10 cellular contexts compared by ENCODE assay signal in the genomic region with DNA sequence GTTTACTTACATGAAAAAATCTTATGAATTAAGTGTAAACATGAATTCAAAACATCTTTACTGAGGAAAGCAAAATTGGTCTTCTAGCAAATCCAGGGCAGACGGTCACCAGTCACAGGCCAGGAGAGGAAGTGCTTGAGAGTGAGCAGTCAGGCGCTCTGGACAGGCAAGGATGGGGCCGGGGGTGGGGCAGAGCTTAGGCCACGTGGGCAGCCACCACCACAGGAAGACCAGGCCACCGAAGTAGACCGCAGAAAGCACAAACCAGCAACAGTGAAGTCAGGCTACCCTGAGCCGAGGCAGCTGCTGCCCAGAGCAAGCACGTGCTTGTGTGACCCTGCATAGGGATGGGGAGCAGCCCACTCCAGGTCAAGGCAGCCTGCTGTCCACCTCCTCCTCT. TPM values are rescaled to one million over a fixed set of nuclear protein-coding genes. Genes with fewer than 3 reads are reported as not detected.
DNase-seq lines count a peak whose midpoint lies in the region; ATAC-seq, FAIRE-seq and TF ChIP-seq lines count a peak whose summit lies in the region.
"Had no signal": no experiment of that assay in that cellular context is flagged by ENCODE, and none has a peak within 500 bp of the region (broad histone marks: within the 10 kb centered on the region; RNA-seq: fewer than 3 reads in every experiment).

No MANE protein-coding gene starts in this region.

- BruUV-seq in GM12878 (replicated peaks; lab: Mats Ljungman, UMichigan): no TSS peak

- H3K9ac ChIP-seq in GM12878 (ENCODE audit: control insufficient read depth, insufficient read depth, low read length): no peak overlapping the region

- H3K4me2 ChIP-seq in GM12878 (ENCODE audit: control insufficient read depth, insufficient read depth): no peak overlapping the region

- DNase-seq in AML-193 (lab: John Stamatoyannopoulos, UW) (peak; percentile 58 to 71), HTR-8/SVneo (ENCODE audit: insufficient read length, low spot score) (no peak), GM12878 (ENCODE audit: low read depth, low spot score) (peak; percentile 25), right lobe of liver (no peak), NCI-H1105 treated with DMSO at 0.1 percent for 48 hours (lab: John Stamatoyannopoulos, UW) (no peak), middle frontal gyrus (ENCODE audit: extremely low spot score, low spot score) (no peak)
- no peak for DNase-seq in effector CD4-positive, alpha-beta T cell
- no peak for DNase-seq in activated CD4-positive, CD25-positive, alpha-beta regulatory T cell (lab: John Stamatoyannopoulos, UW)
- DNase-seq: activated gamma-delta T cell treated with Interleukin-2 at 50 U/mL for 16 hours, NCI-H1092 had no signal

- SMC1A ChIA-PET in GM12878 (lab: Charles Lee; ENCODE audit: uncharacterized antibody, unreplicated experiment): no interaction called here

- no peaks in the 10 kb centered on the region for H3K79me2 ChIP-seq in GM12878 (ENCODE audit: control insufficient read depth, insufficient read depth, low read length)

- H4K20me1 ChIP-seq in GM12878 (ENCODE audit: control insufficient read depth, insufficient read depth): no peaks in the 10 kb centered on the region

- intact Hi-C loops in GM12878 (cut with micrococcal nuclease; ENCODE audit: unreplicated experiment): no loop called here
- intact Hi-C loops in right lobe of liver (cut with DNase I): no loop called here

- RAD21 ChIA-PET in GM12878 (lab: Charles Lee; ENCODE audit: unreplicated experiment): no interaction called here

- no peaks in the 10 kb centered on the region; a peak in 1 of 4 replicates for H3K27me3 ChIP-seq in GM12878 (replicated peaks in 1 of 2; ENCODE audit: control insufficient read depth in 2 of 2, insufficient read depth in 2 of 2, low read length in 1 of 2)
- H3K27me3 ChIP-seq in right lobe of liver: no peaks in the 10 kb centered on the region

- TF ChIP-seq RAD21 in GM12878 (IDR thresholded peaks at IDR 0.05; ENCODE audit: insufficient read depth, low read depth, low read length): no peak

- FAIRE-seq in HTR-8/SVneo (lab: Jason Lieb, UNC): peak; percentile 31
- peak; percentile 62 for FAIRE-seq in GM12878 (lab: Jason Lieb, UNC)

- no peak for TF ChIP-seq CTCF in GM12878 (IDR thresholded peaks at IDR 0.05 in 2 of 3, conservative IDR thresholded peaks at IDR 0.05 in 1 of 3; ENCODE audit: control insufficient read depth in 2 of 3, extremely low read depth in 1 of 3, insufficient read depth in 1 of 3, low read depth in 3 of 3, low read length in 3 of 3)
- TF ChIP-seq CTCF in right lobe of liver (IDR thresholded peaks at IDR 0.05): no peak

- POLR2A ChIA-PET in GM12878 (lab: Charles Lee): no interaction called here

- H3K27ac ChIP-seq in GM12878 (ENCODE audit: control insufficient read depth, insufficient read depth) (no peak overlapping the region), right lobe of liver (no peak overlapping the region)

- TF ChIP-seq POLR2A in GM12878 (IDR thresholded peaks at IDR 0.05; ENCODE audit: low read depth, low read length) (no peak), right lobe of liver (IDR thresholded peaks at IDR 0.05) (no peak)

- H3K4me3 ChIP-seq in GM12878: no peak overlapping the region
- no peak overlapping the region for H3K4me3 ChIP-seq in right lobe of liver

- ATAC-seq in GM12878 (peak; percentile 92), right lobe of liver (peak; percentile 37 to 47 (median 42))

- in situ Hi-C loops in GM12878 (cut with MboI): no loop called here

- TF ChIP-seq EP300 in GM12878 (IDR thresholded peaks at IDR 0.05; ENCODE audit: borderline replicate concordance in 1 of 2, control insufficient read depth in 1 of 2, low read depth in 2 of 2, low read length in 2 of 2): no peak

- H3K36me3 ChIP-seq in GM12878 (ENCODE audit: control insufficient read depth in 2 of 2, insufficient read depth in 2 of 2, low read length in 1 of 2) (no peaks in the 10 kb centered on the region), right lobe of liver (no peaks in the 10 kb centered on the region)

- peaks cover 5% of the 10 kb centered on the region for H3K4me1 ChIP-seq in GM12878 (ENCODE audit: control insufficient read depth, insufficient read depth, low read length)
- H3K4me1 ChIP-seq in right lobe of liver: peaks cover 0 to 27% (median 4%) of the 10 kb centered on the region in 4 donors

- WGBS in GM12878 (ENCODE audit: insufficient coverage, insufficient replicate concordance, low lambda C conversion rate, missing lambda C conversion rate): 4% methylated on average over 8 of the region's 8 CpGs
- 38% methylated on average over 4 of the region's 8 CpGs for WGBS in right lobe of liver (ENCODE audit: insufficient coverage, low coverage, low lambda C conversion rate, missing lambda C conversion rate)

- no peaks in the 10 kb centered on the region for H3K9me3 ChIP-seq in GM12878 (replicated peaks; ENCODE audit: control insufficient read depth, insufficient read depth, low read length)
- H3K9me3 ChIP-seq in right lobe of liver: no peaks in the 10 kb centered on the region

- H2AFZ ChIP-seq in GM12878 (ENCODE audit: control insufficient read depth, low read depth, low read length): no peak overlapping the region

- CTCF ChIA-PET in GM12878 (lab: Yijun Ruan, JAX): no interaction called here

TF ChIP-seq in GM12878, 131 proteins besides CTCF, POLR2A, EP300 and RAD21 (continues in another document):
- TF ChIP-seq TCF12 (IDR thresholded peaks at IDR 0.05; ENCODE audit: low read depth, low read length): peak; percentile 48; the same call in 1 of the 2 replicates
- TF ChIP-seq MLLT1 (IDR thresholded peaks at IDR 0.05): peak; percentile 91
- TF ChIP-seq RAD51 (IDR thresholded peaks at IDR 0.05): peak; percentile 77
- TF ChIP-seq RUNX3 (IDR thresholded peaks at IDR 0.05; ENCODE audit: low read length): peak; percentile 57
- no peak for TF ChIP-seq SRF (IDR thresholded peaks at IDR 0.05; ENCODE audit: low read depth in 2 of 2, low read length in 2 of 2)
- TF ChIP-seq, protein P1, sequence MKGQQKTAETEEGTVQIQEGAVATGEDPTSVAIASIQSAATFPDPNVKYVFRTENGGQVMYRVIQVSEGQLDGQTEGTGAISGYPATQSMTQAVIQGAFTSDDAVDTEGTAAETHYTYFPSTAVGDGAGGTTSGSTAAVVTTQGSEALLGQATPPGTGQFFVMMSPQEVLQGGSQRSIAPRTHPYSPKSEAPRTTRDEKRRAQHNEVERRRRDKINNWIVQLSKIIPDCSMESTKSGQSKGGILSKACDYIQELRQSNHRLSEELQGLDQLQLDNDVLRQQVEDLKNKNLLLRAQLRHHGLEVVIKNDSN (IDR thresholded peaks at IDR 0.05; ENCODE audit: borderline replicate concordance, extremely low read length, insufficient read depth, low read depth, low read length): peak; percentile 79
- TF ChIP-seq SPI1 (IDR thresholded peaks at IDR 0.05; ENCODE audit: borderline replicate concordance, insufficient read depth, low read depth, low read length): peak; percentile 82
- TF ChIP-seq CBX3 (IDR thresholded peaks at IDR 0.05; ENCODE audit: borderline replicate concordance, low read depth): no peak
- TF ChIP-seq USF2 (IDR thresholded peaks at IDR 0.05; ENCODE audit: borderline replicate concordance, low read depth, low read length): peak; percentile 68
- TF ChIP-seq, protein P2, sequence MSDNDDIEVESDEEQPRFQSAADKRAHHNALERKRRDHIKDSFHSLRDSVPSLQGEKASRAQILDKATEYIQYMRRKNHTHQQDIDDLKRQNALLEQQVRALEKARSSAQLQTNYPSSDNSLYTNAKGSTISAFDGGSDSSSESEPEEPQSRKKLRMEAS (IDR thresholded peaks at IDR 0.05; ENCODE audit: low read depth, low read length): 0 out of 2 replicates have a peak, but pooled peaks have one; percentile 41

RNA-seq across cellular contexts. Expression of gene SLC6A12, which starts 33.5 kb away (rescaled TPM):
- 0.44 and 1.6 TPM in 2 replicates for total RNA-seq in GM12878 (2013; cell fraction: nucleolus; rRNA removed)
- total RNA-seq in GM12878 (2014; rRNA removed) (0.06 TPM in 1 of 2 replicates, not detected in the other), GM12878 (2014; rRNA removed; fragmentation: Illumina TruSeq; extraction: Trizol) (not detected in 2 replicates), GM12878 (2021) (not detected in 2 replicates), right lobe of liver (100 to 1,000 TPM in 1 of 6 experiments, 10 to 100 TPM in 4, 1 to 10 TPM in 1; 8.2 to 114 (median 26.5) TPM)
- 0.10 TPM for polyA plus RNA-seq in GM12878 (2011; ENCODE audit: low read depth)
- polyA plus RNA-seq in GM12878 (2011; rRNA removed) (0.11 TPM in 1 of 2 replicates, not detected in the other), GM12878 (2014; fragmentation: Illumina TruSeq; extraction: Trizol) (0.07 TPM in 1 of 2 replicates, not detected in the other), GM12878 (2014; fragmentation: Nextera tagmentation; extraction: Ambion mirVana) (not detected), GM12878 (2014; rRNA removed) (not detected in 2 replicates), GM12878 (2016; fragmentation: Nextera tagmentation; extraction: Ambion mirVana) (not detected)
- polyA plus RNA-seq in GM12878 (2011; cell fraction: cytosol; rRNA removed): 0.24 and 0.27 TPM in 2 replicates
- 0.29 and 0.99 TPM in 2 replicates for polyA plus RNA-seq in GM12878 (2011; cell fraction: nucleus; rRNA removed)
- 0.22 and 0.28 TPM in 2 replicates for polyA plus RNA-seq in GM12878 (2012)
- polyA minus RNA-seq in GM12878 (2011; rRNA and poly(A)+ RNA removed): not detected in 2 replicates
- polyA minus RNA-seq in GM12878 (2011; cell fraction: cytosol; rRNA and poly(A)+ RNA removed): not detected in 2 replicates
- 0.24 TPM in 1 of 2 replicates, not detected in the other for polyA minus RNA-seq in GM12878 (2011; cell fraction: nucleus; rRNA and poly(A)+ RNA removed)

Comparison
In these comparisons a context has a peak if more than half of its experiments do, and no peak if none do; other contexts are left out.
1. DNase-seq: peak in AML-193 (2 of 2) and GM12878 (single experiment); none in HTR-8/SVneo (single experiment), right lobe of liver (0 of 3), effector CD4-positive, alpha-beta T cell (single experiment), NCI-H1105 treated with DMSO at 0.1 percent for 48 hours (single experiment), middle frontal gyrus (single experiment) and activated CD4-positive, CD25-positive, alpha-beta regulatory T cell (0 of 4).